ENCODE assay signal across 18 cellular contexts in the genomic region with DNA sequence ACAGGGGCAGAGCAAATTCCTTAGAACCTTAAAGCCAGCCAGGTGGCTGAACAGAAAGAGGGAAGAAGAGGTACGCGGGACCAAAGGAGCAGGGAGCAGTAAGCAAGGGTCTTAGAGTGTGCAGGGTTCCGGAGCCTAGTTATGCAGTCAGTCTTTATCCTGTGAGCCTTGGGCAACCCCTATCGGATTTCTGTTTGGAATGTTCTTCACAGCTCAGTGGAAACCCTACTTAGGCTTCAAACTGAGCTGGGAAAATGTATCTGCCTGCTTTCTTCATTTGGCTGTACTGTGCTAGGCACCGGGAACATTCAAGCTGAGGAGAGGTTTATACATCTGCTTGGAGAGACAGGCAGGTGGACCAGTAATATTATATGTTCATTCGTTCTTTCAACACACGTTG. TPM values are rescaled to one million over a fixed set of nuclear protein-coding genes. Genes with fewer than 3 reads are reported as not detected.
DNase-seq lines count a peak whose midpoint lies in the region; TF ChIP-seq lines count a peak whose summit lies in the region.
"Had no signal": no experiment of that assay in that cellular context is flagged by ENCODE, and none has a peak within 500 bp of the region (broad histone marks: within the 10 kb centered on the region; RNA-seq: fewer than 3 reads in every experiment).

No MANE protein-coding gene starts in this region.

- H2BK15ac ChIP-seq in neuronal stem cell (ENCODE audit: low read length): no peak overlapping the region

- H3K79me1 ChIP-seq in neuronal stem cell (ENCODE audit: low read depth, low read length): no peaks in the 10 kb centered on the region

- no peak overlapping the region for H3K27ac ChIP-seq in CD8-positive, alpha-beta memory T cell (ENCODE audit: low read depth, low read length)
- H3K27ac ChIP-seq in neuronal stem cell (replicated peaks; ENCODE audit: low read length) (peak overlapping the region; percentile 5), ovary (no peak overlapping the region)
- H3K27ac ChIP-seq: spleen had no signal

- H2BK12ac ChIP-seq in neuronal stem cell (ENCODE audit: low read length): no peak overlapping the region

- POLR2A ChIA-PET in CD8-positive, alpha-beta memory T cell (lab: Charles Lee): no interaction called here

- H3K9me3 ChIP-seq in CD8-positive, alpha-beta memory T cell (ENCODE audit: low read length): no peaks in the 10 kb centered on the region
- H3K9me3 ChIP-seq in neuronal stem cell (replicated peaks in 1 of 2; ENCODE audit: control insufficient read depth in 2 of 2, insufficient read depth in 1 of 2, low read depth in 1 of 2, low read length in 2 of 2) (no peaks in the 10 kb centered on the region), ovary (no peaks in the 10 kb centered on the region)
- H3K9me3 ChIP-seq: spleen had no signal

- H3K4me3 ChIP-seq in CD8-positive, alpha-beta memory T cell (ENCODE audit: low read length): no peak overlapping the region
- H3K4me3 ChIP-seq in choroid plexus epithelial cell (ENCODE audit: low read depth, low read length) (no peak overlapping the region), neuronal stem cell (ENCODE audit: low read length in 2 of 2) (no peak overlapping the region), ovary (no peak overlapping the region)
- H3K4me3 ChIP-seq: spleen had no signal

- no peak overlapping the region for H3K9ac ChIP-seq in neuronal stem cell (ENCODE audit: low read depth, low read length, poor library complexity)

- CTCF ChIA-PET in CD8-positive, alpha-beta memory T cell (lab: Charles Lee): no interaction called here

- peaks cover 20% of the 10 kb centered on the region for H3K4me1 ChIP-seq in CD8-positive, alpha-beta memory T cell (ENCODE audit: insufficient read depth, low read length)
- H3K4me1 ChIP-seq in neuronal stem cell (ENCODE audit: control insufficient read depth in 2 of 2, insufficient read depth in 1 of 2, low read depth in 1 of 2, low read length in 2 of 2) (peaks cover 0 to 8% of the 10 kb centered on the region in 2 donors), ovary (ENCODE audit: insufficient read depth) (no peaks in the 10 kb centered on the region)

- H3K36me3 Mint-ChIP-seq in T-helper 2 cell treated with Interferon-gamma antibody and Interleukin-4, amounts not matched to agents 5 μg/mL and 100 μg/mL, for 36 hours (ENCODE audit: low read depth): peaks cover 67% of the 10 kb centered on the region
- H3K36me3 Mint-ChIP-seq in CD8-positive, alpha-beta memory T cell: peaks cover 16 to 96% (median 38%) of the 10 kb centered on the region in 3 donors

- H3K14ac ChIP-seq in neuronal stem cell (ENCODE audit: low read length): no peak overlapping the region

- no CpG with 5 or more reads among the region's 7 CpGs for WGBS in neuronal stem cell (ENCODE audit: extremely low coverage in 2 of 2, insufficient read length in 2 of 2, insufficient replicate concordance in 1 of 2), 2 donors
- 87 to 90% (median 88%) methylated on average over 7 of the region's 7 CpGs for WGBS in ovary, 3 donors

- H4K91ac ChIP-seq in neuronal stem cell (ENCODE audit: low read depth, low read length, poor library complexity): no peak overlapping the region

- H3K4ac ChIP-seq in neuronal stem cell (ENCODE audit: low read length): no peak overlapping the region

- no peak for TF ChIP-seq EP300 in ovary (IDR thresholded peaks at IDR 0.05)

- peak overlapping the region; percentile 16 for H3K27ac Mint-ChIP-seq in T-helper 2 cell treated with Interferon-gamma antibody and Interleukin-4, amounts not matched to agents 5 μg/mL and 100 μg/mL, for 36 hours
- H3K27ac Mint-ChIP-seq in CD8-positive, alpha-beta memory T cell: peak overlapping the region; percentile 7 to 92 (median 58)
- H3K27ac Mint-ChIP-seq: activated B cell treated with CpG ODN at 0.5 μM for 24 hours; activated CD8-positive, alpha-beta memory T cell treated with anti-CD3 and anti-CD28 coated beads, Interleukin-2, amount 10 ng/mL, durations not matched to agents 7 days and 5 days; B cell had no signal

- peaks cover 80% of the 10 kb centered on the region for H3K36me3 ChIP-seq in CD8-positive, alpha-beta memory T cell (ENCODE audit: insufficient read depth, low read length)
- H3K36me3 ChIP-seq in neuronal stem cell (replicated peaks in 1 of 2; ENCODE audit: control insufficient read depth in 2 of 2, insufficient read depth in 2 of 2, low read length in 2 of 2) (peaks cover 28 to 95% of the 10 kb centered on the region in 2 donors), ovary (no peaks in the 10 kb centered on the region)

- H3K18ac ChIP-seq in neuronal stem cell (ENCODE audit: low read length): no peak overlapping the region

- in situ Hi-C loops in GM13977 (cut with MboI; ENCODE audit: low pct_unique_long_range_greater_than_20kb, low sequenced_read_pairs, unreplicated experiment): no loop called here

- peaks cover 29% of the 10 kb centered on the region for H3K4me1 Mint-ChIP-seq in T-helper 2 cell treated with Interferon-gamma antibody and Interleukin-4, amounts not matched to agents 5 μg/mL and 100 μg/mL, for 36 hours (ENCODE audit: low read depth)
- peaks cover 40 to 73% (median 66%) of the 10 kb centered on the region in 3 donors for H3K4me1 Mint-ChIP-seq in CD8-positive, alpha-beta memory T cell
- H3K4me1 Mint-ChIP-seq: activated B cell treated with CpG ODN at 0.5 μM for 24 hours had no signal

- H3K27me3 Mint-ChIP-seq in T-helper 2 cell treated with Interferon-gamma antibody and Interleukin-4, amounts not matched to agents 5 μg/mL and 100 μg/mL, for 36 hours (ENCODE audit: low read depth): no peaks in the 10 kb centered on the region
- H3K27me3 Mint-ChIP-seq in CD8-positive, alpha-beta memory T cell: no peaks in the 10 kb centered on the region
- H3K27me3 Mint-ChIP-seq: activated B cell treated with CpG ODN at 0.5 μM for 24 hours; activated CD8-positive, alpha-beta memory T cell treated with anti-CD3 and anti-CD28 coated beads, Interleukin-2, amount 10 ng/mL, durations not matched to agents 7 days and 5 days; B cell; naive B cell had no signal

- no peaks in the 10 kb centered on the region for H3K9me3 Mint-ChIP-seq in T-helper 2 cell treated with Interferon-gamma antibody and Interleukin-4, amounts not matched to agents 5 μg/mL and 100 μg/mL, for 36 hours
- no peaks in the 10 kb centered on the region for H3K9me3 Mint-ChIP-seq in CD8-positive, alpha-beta memory T cell
- H3K9me3 Mint-ChIP-seq: activated B cell treated with CpG ODN at 0.5 μM for 24 hours had no signal

- no peak overlapping the region for H3K4me2 ChIP-seq in neuronal stem cell (ENCODE audit: insufficient read depth, low read length, poor library complexity, severe bottlenecking)

- H3K4me3 Mint-ChIP-seq in T-helper 2 cell treated with Interferon-gamma antibody and Interleukin-4, amounts not matched to agents 5 μg/mL and 100 μg/mL, for 36 hours: no peak overlapping the region
- H3K4me3 Mint-ChIP-seq in CD8-positive, alpha-beta memory T cell: no peak overlapping the region
- H3K4me3 Mint-ChIP-seq: activated B cell treated with CpG ODN at 0.5 μM for 24 hours; activated CD8-positive, alpha-beta memory T cell treated with anti-CD3 and anti-CD28 coated beads, Interleukin-2, amount 10 ng/mL, durations not matched to agents 7 days and 5 days; B cell; naive B cell had no signal

- DNase-seq in T-helper 2 cell treated with Interferon-gamma antibody and Interleukin-4, amounts not matched to agents 5 μg/mL and 100 μg/mL, for 36 hours (ENCODE audit: low spot score): no peak
- DNase-seq in T-helper 2 cell: no peak
- DNase-seq in CD8-positive, alpha-beta memory T cell: no peak
- DNase-seq in choroid plexus epithelial cell (ENCODE audit: low read depth): peak; percentile 38
- no peak for DNase-seq in neuronal stem cell (ENCODE audit: low spot score)
- DNase-seq in GM13977 (ENCODE audit: low spot score): no peak
- no peak for DNase-seq in ovary
- no peak for DNase-seq in cerebellar nuclear complex (lab: John Stamatoyannopoulos, UW)
- DNase-seq: 8988T; activated B cell treated with CpG ODN at 0.5 μM for 24 hours; activated CD8-positive, alpha-beta memory T cell treated with anti-CD3 and anti-CD28 coated beads, Interleukin-2, amount 10 ng/mL, durations not matched to agents 7 days and 5 days; naive B cell; NCI-H1417; NCI-H2171; SHP77 treated with DMSO at 0.1 percent for 48 hours; spleen; stimulated activated CD8-positive, alpha-beta memory T cell treated with anti-CD3 and anti-CD28 coated beads, Interleukin-4, amount 100 ng/mL, for 48 hours had no signal

- intact Hi-C loops in ovary (cut with DNase I): loop anchor here in 1 of 4 donors (10.0 kb wide), 1 partner anchor 61 kb away; no protein-coding TSS in a partner anchor

- no peak overlapping the region for H3K23ac ChIP-seq in neuronal stem cell (ENCODE audit: low read depth, low read length, poor library complexity)

- H2BK5ac ChIP-seq in neuronal stem cell (ENCODE audit: low read length): no peak overlapping the region

- H2AFZ ChIP-seq in neuronal stem cell (ENCODE audit: low read length): no peak overlapping the region

- H4K8ac ChIP-seq in neuronal stem cell (ENCODE audit: low read depth, low read length): no peak overlapping the region

- H3K27me3 ChIP-seq in CD8-positive, alpha-beta memory T cell (ENCODE audit: insufficient read depth, low read length, poor library complexity, severe bottlenecking): no peaks in the 10 kb centered on the region
- H3K27me3 ChIP-seq in neuronal stem cell (ENCODE audit: control insufficient read depth in 3 of 3, insufficient read depth in 3 of 3, low read depth in 1 of 3, low read length in 3 of 3) (no peaks in the 10 kb centered on the region), ovary (no peaks in the 10 kb centered on the region)
- H3K27me3 ChIP-seq: spleen had no signal

- peak; percentile 15 for TF ChIP-seq CTCF in choroid plexus epithelial cell (conservative IDR thresholded peaks at IDR 0.05; ENCODE audit: low read depth, low read length)
- no peak for TF ChIP-seq CTCF in GM13977 (IDR thresholded peaks at IDR 0.05; ENCODE audit: extremely low read depth, insufficient read depth, missing control alignments)
- no peak for TF ChIP-seq CTCF in ovary (IDR thresholded peaks at IDR 0.05)

- H2BK120ac ChIP-seq in neuronal stem cell (ENCODE audit: low read depth, low read length): no peak overlapping the region

- TF ChIP-seq POLR2A in ovary (IDR thresholded peaks at IDR 0.05): no peak

- H2AK5ac ChIP-seq in neuronal stem cell (ENCODE audit: low read depth, low read length): no peak overlapping the region

RNA-seq across cellular contexts. Expression of gene PSMD6, which starts 37.1 kb away (rescaled TPM):
- 100 to 1,000 TPM; 134 to 136 TPM for total RNA-seq in CD8-positive, alpha-beta memory T cell
- 117 TPM for polyA plus RNA-seq in CD8-positive, alpha-beta memory T cell
- polyA plus RNA-seq in neuronal stem cell (2013, experiment 1 of 2): 96.4 TPM
- polyA plus RNA-seq in neuronal stem cell (2013, experiment 2 of 2): 98.4 TPM
- 10 to 100 TPM; 30.8 to 60.7 (median 55.7) TPM for total RNA-seq in ovary
- 10 to 100 TPM; 51.0 to 68.6 TPM for polyA plus RNA-seq in ovary
